Comparison of ENCODE assay signal across 14 cellular contexts in the genomic region with DNA sequence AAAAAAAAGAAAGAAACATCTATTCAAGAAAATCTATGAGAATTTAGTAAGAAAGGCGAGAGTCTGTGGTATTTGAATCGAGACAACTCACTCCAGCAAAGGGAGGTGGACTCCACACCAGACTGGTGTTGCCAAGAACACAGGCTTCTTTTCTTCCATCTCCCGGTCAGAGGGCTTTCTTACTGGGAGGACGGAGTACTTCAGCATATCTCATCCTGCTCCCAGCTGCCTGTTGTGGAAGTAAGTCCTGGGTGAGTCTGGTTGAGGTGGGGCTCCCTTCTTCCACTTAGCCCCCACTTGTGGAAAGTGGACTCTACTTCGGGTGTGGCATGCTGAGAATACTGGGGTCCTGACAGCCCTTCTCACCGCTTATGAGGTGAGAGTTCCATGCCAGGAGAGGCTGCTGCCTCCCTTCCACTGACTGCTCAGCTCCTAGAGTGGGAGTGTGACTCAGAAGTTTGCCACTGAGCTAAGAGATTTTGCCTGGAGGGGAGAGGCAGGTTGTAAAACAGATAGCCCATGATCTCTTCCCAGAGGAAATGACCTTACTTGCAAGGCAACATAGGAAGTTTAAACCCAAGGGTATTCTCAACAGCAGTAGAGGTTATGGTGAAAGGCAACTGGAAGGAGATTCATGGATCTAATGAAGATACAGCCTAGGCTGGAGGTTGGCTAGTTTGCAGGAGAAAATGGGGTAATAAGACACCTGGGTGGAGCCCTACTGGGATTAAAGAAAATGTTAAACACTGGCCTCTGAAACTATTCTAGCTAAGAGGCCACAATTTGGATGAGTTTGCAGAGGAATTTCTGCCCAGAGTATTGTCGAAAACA. TPM values are rescaled to one million over a fixed set of nuclear protein-coding genes. Genes with fewer than 3 reads are reported as not detected.
DNase-seq lines count a peak whose midpoint lies in the region; ATAC-seq and TF ChIP-seq lines count a peak whose summit lies in the region.
"Had no signal": no experiment of that assay in that cellular context is flagged by ENCODE, and none has a peak within 500 bp of the region (broad histone marks: within the 10 kb centered on the region; RNA-seq: fewer than 3 reads in every experiment).

No MANE protein-coding gene starts in this region.

- no peaks in the 10 kb centered on the region for H3K36me3 ChIP-seq in MG63
- H3K36me3 ChIP-seq in gastroesophageal sphincter = no peaks in the 10 kb centered on the region
- H3K36me3 ChIP-seq: prostate gland had no signal

- TF ChIP-seq EP300 in gastroesophageal sphincter (IDR thresholded peaks at IDR 0.05) = no peak

- peaks cover 10% of the 10 kb centered on the region for H3K9me3 Mint-ChIP-seq in nephron progenitor cell

- DNase-seq in ELF-1 (ENCODE audit: low read depth, low spot score) = peak; percentile 62
- peak; percentile 65 for DNase-seq in MG63
- peak in 1 of 10 donors; percentile 3 for DNase-seq in dorsolateral prefrontal cortex
- no peak for DNase-seq in nephron progenitor cell
- DNase-seq in anterior cingulate cortex (lab: John Stamatoyannopoulos, UW) = no peak
- DNase-seq: activated T-cell treated with anti-CD3 and anti-CD28 coated beads, Interleukin-2, amount 50 U/mL, for 1 hour; NCI-H774; stimulated activated naive CD8-positive, alpha-beta T cell treated with anti-CD3 and anti-CD28 coated beads, Interleukin-15, Interleukin-2, amounts not matched to agents 100 U/mL and 50 U/mL, for 24 hours had no signal

- H3K27ac ChIP-seq in dorsolateral prefrontal cortex (peak overlapping the region in 51 of 59 donors; percentile 0 to 100 (median 72)), gastroesophageal sphincter (no peak overlapping the region)
- H3K27ac ChIP-seq: HL-60, prostate gland, SK-N-MC had no signal

- peaks cover 40% of the 10 kb centered on the region for H3K27me3 Mint-ChIP-seq in nephron progenitor cell (ENCODE audit: low read depth, poor library complexity)

- no peak overlapping the region for H3K4me3 Mint-ChIP-seq in nephron progenitor cell

- H3K4me3 ChIP-seq in MG63 (no peak overlapping the region), dorsolateral prefrontal cortex (no peak overlapping the region), gastroesophageal sphincter (no peak overlapping the region)
- H3K4me3 ChIP-seq: prostate gland, SK-N-MC had no signal

- WGBS in gastroesophageal sphincter (ENCODE audit: low coverage in 1 of 2), 2 donors = 44 to 54% methylated on average over 4 to 5 of the region's 7 CpGs

- no peak for ATAC-seq in gastroesophageal sphincter
- no peak for ATAC-seq in HG02759 (IDR thresholded peaks at IDR 0.05; ENCODE audit: unreplicated experiment)
- ATAC-seq in GM18498 (IDR thresholded peaks at IDR 0.05; ENCODE audit: unreplicated experiment) = no peak
- ATAC-seq: stimulated activated naive CD8-positive, alpha-beta T cell treated with anti-CD3 and anti-CD28 coated beads, Interleukin-15, Interleukin-2, amounts not matched to agents 100 U/mL and 50 U/mL, for 24 hours had no signal

- peak overlapping the region; percentile 38 for H3K27ac Mint-ChIP-seq in nephron progenitor cell

- intact Hi-C loops in dorsolateral prefrontal cortex (cut with DNase I) = no loop called here

- H3K27me3 ChIP-seq in MG63 (no peaks in the 10 kb centered on the region), dorsolateral prefrontal cortex (no peaks in the 10 kb centered on the region), gastroesophageal sphincter (no peaks in the 10 kb centered on the region)

- no peak for TF ChIP-seq POLR2A in gastroesophageal sphincter (IDR thresholded peaks at IDR 0.05)

- H3K4me1 ChIP-seq in gastroesophageal sphincter = peaks cover 0 to 25% (median 3%) of the 10 kb centered on the region in 3 donors
- H3K4me1 ChIP-seq: prostate gland had no signal

- H3K36me3 Mint-ChIP-seq in nephron progenitor cell (ENCODE audit: low read depth) = no peaks in the 10 kb centered on the region

- H3K4me1 Mint-ChIP-seq in nephron progenitor cell = peaks cover 10% of the 10 kb centered on the region

- TF ChIP-seq CTCF in dorsolateral prefrontal cortex (IDR thresholded peaks at IDR 0.05 in 54 of 56, conservative IDR thresholded peaks at IDR 0.05 in 2 of 56; ENCODE audit: low read depth in 1 of 56, partially characterized antibody in 56 of 56) = no peak
- no peak for TF ChIP-seq CTCF in nephron progenitor cell (IDR thresholded peaks at IDR 0.05)
- no peak for TF ChIP-seq CTCF in gastroesophageal sphincter (IDR thresholded peaks at IDR 0.05)

- H3K9me3 ChIP-seq in MG63 = 0 out of 2 replicates have a peak, but pooled peaks cover 5% of the 10 kb centered on the region
- peaks cover 0 to 8% (median 0%) of the 10 kb centered on the region in 3 donors for H3K9me3 ChIP-seq in gastroesophageal sphincter
- H3K9me3 ChIP-seq: prostate gland had no signal

RNA-seq across cellular contexts. Expression of gene NACAD, which starts 3.5 kb away (rescaled TPM):
- not detected in 2 replicates for total RNA-seq in MG63 (2014; rRNA removed; shearing (Covaris generic); ENCODE audit: low replicate concordance)
- total RNA-seq in dorsolateral prefrontal cortex (100 to 1,000 TPM in 34 of 120 experiments, 10 to 100 TPM in 86; 52.6 to 238 (median 83.3) TPM), gastroesophageal sphincter (10 to 100 TPM in 1 of 4 donors, 1 to 10 TPM in 3; 6.0 to 10.6 (median 7.2) TPM)

RNA-seq across cellular contexts. Expression of gene TBRG4, which starts 19.2 kb away (rescaled TPM):
- total RNA-seq in MG63 (2014; rRNA removed; shearing (Covaris generic); ENCODE audit: low replicate concordance) = 82.0 and 126 TPM in 2 replicates
- total RNA-seq in dorsolateral prefrontal cortex (10 to 100 TPM; 39.3 to 66.1 (median 52.5) TPM), gastroesophageal sphincter (10 to 100 TPM; 38.7 to 66.6 (median 54.7) TPM)

Comparison
In these comparisons a context has a peak if more than half of its experiments do, and no peak if none do; other contexts are left out.
1. DNase-seq: peak in ELF-1 (single experiment) and MG63 (single experiment); none in nephron progenitor cell (single experiment) and anterior cingulate cortex (0 of 58).
2. H3K27ac ChIP-seq: peak in dorsolateral prefrontal cortex (51 of 59); none in gastroesophageal sphincter (0 of 4).
3. RNA of gene NACAD, which starts 3.5 kb away (total RNA-seq): 52.6 to 238 TPM in dorsolateral prefrontal cortex; 6.0 to 10.6 TPM in gastroesophageal sphincter and not detected in MG63; every median in the first group is over 4 times any median in the second.